ENCODE assay signal across 20 cellular contexts in the genomic region with DNA sequence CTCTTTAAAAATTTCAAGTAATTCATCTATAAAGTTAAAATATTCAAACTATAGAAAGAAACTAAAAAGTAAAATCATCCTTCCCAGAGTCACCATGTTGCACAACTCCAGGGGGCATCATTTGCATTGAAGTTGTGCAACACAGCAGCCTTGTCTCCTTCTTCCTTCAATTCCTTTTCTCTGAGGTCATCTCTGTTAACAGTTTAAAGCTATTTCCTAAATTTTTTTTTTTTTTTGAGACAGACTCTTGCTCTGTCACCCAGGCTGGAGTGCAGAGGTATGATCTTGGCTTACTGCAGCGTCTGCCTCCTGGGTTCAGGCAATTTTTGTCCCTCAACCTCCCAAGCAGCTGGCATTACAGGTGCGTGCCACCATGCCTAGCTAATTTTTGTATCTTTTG. TPM values are rescaled to one million over a fixed set of nuclear protein-coding genes. Genes with fewer than 3 reads are reported as not detected.
DNase-seq lines count a peak whose midpoint lies in the region; ATAC-seq and TF ChIP-seq lines count a peak whose summit lies in the region.
"Had no signal": no experiment of that assay in that cellular context is flagged by ENCODE, and none has a peak within 500 bp of the region (broad histone marks: within the 10 kb centered on the region; RNA-seq: fewer than 3 reads in every experiment).

No MANE protein-coding gene starts in this region.

- CTCF ChIA-PET in AG04450 (lab: Charles Lee): interaction anchor here (0.7 to 8.1 kb wide), 5 partner anchors 9 to 132 kb away, joined by 3 to 82 read pairs (median 6); no protein-coding TSS in a partner anchor

- no peak overlapping the region for H3K9ac ChIP-seq in GM23248
- H3K9ac ChIP-seq: BLaER1 had no signal

- DNase-seq in AG04450 (ENCODE audit: low read depth, low spot score): no peak
- peak; percentile 77 for DNase-seq in GM23248
- peak; percentile 69 for DNase-seq in NOMO-1 treated with DMSO at 0.1 percent for 48 hours (lab: John Stamatoyannopoulos, UW; ENCODE audit: unreplicated experiment)
- no peak for DNase-seq in epithelial cell of proximal tubule (ENCODE audit: low read depth)
- no peak for DNase-seq in GM19240 (ENCODE audit: insufficient read length, low spot score)
- no peak for DNase-seq in stimulated activated CD4-positive, alpha-beta T cell treated with anti-CD3 and anti-CD28 coated beads, Interleukin-2, amount 100 ng/mL, for 24 hours
- DNase-seq: activated CD4-positive, alpha-beta T cell treated with anti-CD3 and anti-CD28 coated beads for 36 hours; activated naive CD4-positive, alpha-beta T cell; DMS153; erythroblast; NK-92 treated with Interleukin-12 subunit alpha and Interleukin-12 subunit beta, amount 100 ng/mL, for 24 hours; T-helper 9 cell had no signal

- POLR2A ChIA-PET in AG04450 (lab: Yijun Ruan, JAX): no interaction called here

- no peaks in the 10 kb centered on the region for H3K9me2 ChIP-seq in GM23248 (ENCODE audit: insufficient read depth)

- in situ Hi-C loops in GM23248 (cut with MboI): no loop called here

- H3K4me1 ChIP-seq in GM23248 (ENCODE audit: insufficient read depth): no peaks in the 10 kb centered on the region
- H3K4me1 ChIP-seq: BLaER1 had no signal

- no peak overlapping the region for H2AFZ ChIP-seq in GM23248
- H2AFZ ChIP-seq: hepatocyte had no signal

- H3F3A ChIP-seq in GM23248 (ENCODE audit: insufficient read depth): no peaks in the 10 kb centered on the region

- no peaks in the 10 kb centered on the region for H3K36me3 ChIP-seq in GM23248 (ENCODE audit: low read depth)
- H3K36me3 ChIP-seq: BLaER1 had no signal

- H3K27ac ChIP-seq in AG04450 (ENCODE audit: low read depth, low read length) (no peak overlapping the region), GM23248 (no peak overlapping the region)
- H3K27ac ChIP-seq: BLaER1, hepatocyte had no signal

- ATAC-seq in GM18517 (IDR thresholded peaks at IDR 0.05; ENCODE audit: unreplicated experiment): no peak
- ATAC-seq in HG02623 (IDR thresholded peaks at IDR 0.05; ENCODE audit: unreplicated experiment): no peak
- ATAC-seq: activated CD4-positive, alpha-beta T cell treated with anti-CD3 and anti-CD28 coated beads for 36 hours; Right ventricle myocardium inferior had no signal

- H3K79me2 ChIP-seq in GM23248 (ENCODE audit: insufficient read depth): no peaks in the 10 kb centered on the region
- H3K79me2 ChIP-seq: hepatocyte had no signal

- H3K9me3 ChIP-seq in AG04450 (ENCODE audit: control insufficient read depth, insufficient read depth, low read length) (no peaks in the 10 kb centered on the region), GM23248 (ENCODE audit: low read depth) (no peaks in the 10 kb centered on the region)
- H3K9me3 ChIP-seq: BLaER1 had no signal

- no peak overlapping the region for H3K4me2 ChIP-seq in GM23248 (ENCODE audit: unreplicated experiment)
- H3K4me2 ChIP-seq: BLaER1, hepatocyte had no signal

- H3K4me3 ChIP-seq in AG04450 (ENCODE audit: low read depth, low read length): no peak overlapping the region
- no peak overlapping the region for H3K4me3 ChIP-seq in GM23248
- no peak overlapping the region for H3K4me3 ChIP-seq in epithelial cell of proximal tubule (ENCODE audit: low read depth, low read length)
- H3K4me3 ChIP-seq: BLaER1, hepatocyte had no signal

- WGBS in GM23248 (ENCODE audit: low coverage in 1 of 2, low lambda C conversion rate in 2 of 2, missing lambda C conversion rate in 2 of 2), 2 experiments: 71 to 72% methylated on average over 2 of the region's 2 CpGs

- H4K20me1 ChIP-seq in GM23248 (ENCODE audit: insufficient read depth): no peaks in the 10 kb centered on the region
- H4K20me1 ChIP-seq: BLaER1 had no signal

- H3K27me3 ChIP-seq in AG04450 (ENCODE audit: control insufficient read depth, insufficient read depth, low read length) (peaks cover 3% of the 10 kb centered on the region), GM23248 (replicated peaks; ENCODE audit: insufficient read depth) (no peaks in the 10 kb centered on the region)
- H3K27me3 ChIP-seq: BLaER1, hepatocyte had no signal

- TF ChIP-seq CTCF in AG04450 (IDR thresholded peaks at IDR 0.05; ENCODE audit: low read depth, low read length): 0 out of 2 replicates have a peak, but pooled peaks have one; percentile 8
- TF ChIP-seq CTCF in epithelial cell of proximal tubule (conservative IDR thresholded peaks at IDR 0.05; ENCODE audit: low read depth, low read length): peak; percentile 12

RNA-seq across cellular contexts. Expression of a gene that starts 7.1 kb away (rescaled TPM):
- polyA plus RNA-seq in AG04450 (2011; rRNA removed) (not detected in 2 replicates), GM23248 (2016; fragmentation: Nextera tagmentation; extraction: Ambion mirVana) (not detected in 2 replicates)
- not detected in 2 replicates for polyA minus RNA-seq in AG04450 (2011; rRNA and poly(A)+ RNA removed)
- not detected in 2 replicates for total RNA-seq in GM23248 (2014; rRNA removed; shearing (Covaris generic))
- 0.14 TPM in 1 of 2 replicates, not detected in the other for total RNA-seq in epithelial cell of proximal tubule
- total RNA-seq: activated CD4-positive, alpha-beta T cell treated with anti-CD3 and anti-CD28 coated beads for 36 hours; astrocyte; kidney epithelial cell; Right ventricle myocardium inferior; subcutaneous adipose tissue had no signal

RNA-seq across cellular contexts. Expression of a gene that starts 37.8 kb away (rescaled TPM):
- polyA plus RNA-seq in AG04450 (2011; rRNA removed) (0.27 and 0.48 TPM in 2 replicates), GM23248 (2016; fragmentation: Nextera tagmentation; extraction: Ambion mirVana) (1.3 and 1.4 TPM in 2 replicates)
- polyA minus RNA-seq in AG04450 (2011; rRNA and poly(A)+ RNA removed): not detected in 2 replicates
- not detected in 2 replicates for total RNA-seq in GM23248 (2014; rRNA removed; shearing (Covaris generic))
- total RNA-seq in epithelial cell of proximal tubule: 0.36 and 0.69 TPM in 2 replicates
- total RNA-seq: hepatocyte, Right ventricle myocardium inferior, subcutaneous adipose tissue had no signal

RNA-seq across cellular contexts. Expression of a gene that starts 38.1 kb away (rescaled TPM):
- polyA plus RNA-seq in AG04450 (2011; rRNA removed): 314 and 359 TPM in 2 replicates
- polyA minus RNA-seq in AG04450 (2011; rRNA and poly(A)+ RNA removed): 292 and 314 TPM in 2 replicates
- 248 and 307 TPM in 2 replicates for total RNA-seq in GM23248 (2014; rRNA removed; shearing (Covaris generic))
- 226 and 232 TPM in 2 replicates for polyA plus RNA-seq in GM23248 (2016; fragmentation: Nextera tagmentation; extraction: Ambion mirVana)
- 358 and 726 TPM in 2 replicates for total RNA-seq in epithelial cell of proximal tubule

Comparison
In these comparisons a context has a peak if more than half of its experiments do, and no peak if none do; other contexts are left out.
1. DNase-seq: peak in GM23248 (single experiment) and NOMO-1 treated with DMSO at 0.1 percent for 48 hours (single experiment); none in AG04450 (single experiment), epithelial cell of proximal tubule (single experiment), GM19240 (single experiment) and stimulated activated CD4-positive, alpha-beta T cell treated with anti-CD3 and anti-CD28 coated beads, Interleukin-2, amount 100 ng/mL, for 24 hours (0 of 2).